8 cellular contexts compared by ENCODE assay signal in genomic region chr22:37658133-37659065, GRCh38. TPM values are rescaled to one million over a fixed set of nuclear protein-coding genes. Genes with fewer than 3 reads are reported as not detected.
DNase-seq lines count a peak whose midpoint lies in the region; ATAC-seq and TF ChIP-seq lines count a peak whose summit lies in the region.

Gene PDXP, plus strand, starts transcription at chr22:37658723. Its CDS starts 60 bp downstream, at chr22:37658783.

- POLR2A ChIA-PET in SK-N-SH (lab: Yijun Ruan, JAX) = interaction anchor here (0.8 to 2.7 kb wide), 12 partner anchors 9 to 149 kb away, joined by 3 to 28 read pairs (median 6); partner anchors contain the start of genes GCAT, LGALS1 and NOL12

- peaks cover 22% of the 10 kb centered on the region; the same call in 1 of the 2 replicates for H4K20me1 ChIP-seq in SK-N-SH (ENCODE audit: insufficient read depth)

- H2AFZ ChIP-seq in SK-N-SH (ENCODE audit: low read depth) = peak within 1 kb of the TSS; percentile 91

- ATAC-seq in HG02571 (IDR thresholded peaks at IDR 0.05; ENCODE audit: unreplicated experiment) = peak; percentile 84

- no peak; a peak in 1 of 4 replicates for TF ChIP-seq EP300 in SK-N-SH (IDR thresholded peaks at IDR 0.05; ENCODE audit: borderline replicate concordance in 1 of 2, low read depth in 1 of 2, low read length in 1 of 2)

- TF ChIP-seq RAD21 in SK-N-SH (IDR thresholded peaks at IDR 0.05; ENCODE audit: low read length) = no peak

- peaks cover 40% of the 10 kb centered on the region for H3K79me2 ChIP-seq in SK-N-SH (ENCODE audit: insufficient read depth)

- H3K9me2 ChIP-seq in SK-N-SH = no peaks in the 10 kb centered on the region

- DNase-seq in GM04504 (ENCODE audit: low read depth) (peak; percentile 100), NCI-H1048 (lab: John Stamatoyannopoulos, UW) (peak; percentile 99), SK-N-SH (peak; percentile 98), globus pallidus (ENCODE audit: low spot score) (peak; percentile 99), nucleus accumbens (lab: John Stamatoyannopoulos, UW) (peak; percentile 85 to 99 (median 97))
- DNase-seq in activated naive CD4-positive, alpha-beta T cell treated with anti-CD3 and anti-CD28 coated beads, Interleukin-2, amount 50 U/mL, for 16 hours = peak; percentile 99

- CTCF ChIA-PET in SK-N-SH (lab: Yijun Ruan, JAX) = interaction anchor here (0.6 to 44.3 kb wide), 10 partner anchors 12 to 96 kb away, joined by 3 to 898 read pairs (median 5); partner anchors contain the start of genes LGALS1, NOL12, SH3BP1 and TRIOBP

- H3K4me2 ChIP-seq in SK-N-SH = peak within 1 kb of the TSS; percentile 93

- no peak for TF ChIP-seq CTCF in SK-N-SH (IDR thresholded peaks at IDR 0.05)

- H3F3A ChIP-seq in SK-N-SH (replicated peaks; ENCODE audit: insufficient read depth) = peaks cover 20% of the 10 kb centered on the region

- H3K4me3 ChIP-seq in SK-N-SH (ENCODE audit: low read depth in 2 of 2, low read length in 1 of 2) = peak within 1 kb of the TSS; percentile 67 to 70

- peaks cover 19 to 37% of the 10 kb centered on the region in 2 experiments; a peak in 3 of 4 replicates for H3K4me1 ChIP-seq in SK-N-SH (ENCODE audit: control insufficient read depth in 1 of 2, insufficient read depth in 2 of 2, low read depth in 1 of 2, low read length in 1 of 2)

- H3K36me3 ChIP-seq in SK-N-SH (replicated peaks in 1 of 2; ENCODE audit: control insufficient read depth in 1 of 2, insufficient read depth in 2 of 2, low read length in 1 of 2) = no peaks in the 10 kb centered on the region

- peak within 1 kb of the TSS; percentile 67 for H3K9ac ChIP-seq in SK-N-SH

- no peaks in the 10 kb centered on the region for H3K27me3 ChIP-seq in SK-N-SH (ENCODE audit: insufficient read depth)

- WGBS in SK-N-SH (ENCODE audit: low lambda C conversion rate) = 2% methylated on average over 27 of the region's 101 CpGs

- H3K9me3 ChIP-seq in SK-N-SH = no peaks in the 10 kb centered on the region

- peak within 1 kb of the TSS; percentile 73 to 93 for H3K27ac ChIP-seq in SK-N-SH (ENCODE audit: low read depth in 2 of 2, low read length in 1 of 2)
- peak within 1 kb of the TSS; percentile 86 for H3K27ac ChIP-seq in temporal lobe (ENCODE audit: low read depth, low read length)

TF ChIP-seq in SK-N-SH, 30 proteins besides CTCF, POLR2A, EP300 and RAD21:
- TF ChIP-seq SIN3A (IDR thresholded peaks at IDR 0.05; ENCODE audit: borderline replicate concordance, low read depth, low read length) = no peak
- TF ChIP-seq MXI1 (IDR thresholded peaks at IDR 0.05; ENCODE audit: low read depth, low read length) = peak; percentile 61; the same call in 1 of the 2 replicates
- TF ChIP-seq GABPA (IDR thresholded peaks at IDR 0.05; ENCODE audit: low read depth) = 0 out of 2 replicates have a peak, but pooled peaks have one; percentile 41
- TF ChIP-seq POLR2AphosphoS5 (IDR thresholded peaks at IDR 0.05; ENCODE audit: low read depth, low read length) = peak; percentile 36
- TF ChIP-seq RFX5 (IDR thresholded peaks at IDR 0.05; ENCODE audit: low read length) = peak; percentile 99
- TF ChIP-seq MEF2A (IDR thresholded peaks at IDR 0.05; ENCODE audit: borderline replicate concordance, low read depth) = no peak
- no peak for TF ChIP-seq REST (IDR thresholded peaks at IDR 0.05; ENCODE audit: low read depth, low read length)
- 0 out of 2 replicates have a peak, but pooled peaks have one; percentile 32 for TF ChIP-seq USF1 (IDR thresholded peaks at IDR 0.05; ENCODE audit: borderline replicate concordance, low read depth)
- peak; percentile 90 for TF ChIP-seq MAX (IDR thresholded peaks at IDR 0.05; ENCODE audit: low read depth)
- peak; percentile 92 for TF ChIP-seq IRF3 (IDR thresholded peaks at IDR 0.05; ENCODE audit: low read depth, low read length)
- peak; percentile 18; the same call in 1 of the 2 replicates for TF ChIP-seq NRF1 (IDR thresholded peaks at IDR 0.05; ENCODE audit: low read depth, low read length)
- TF ChIP-seq CHD2 (IDR thresholded peaks at IDR 0.05; ENCODE audit: low read length, partially characterized antibody) = peak; percentile 89
- peak; percentile 100 for TF ChIP-seq PBX3 (IDR thresholded peaks at IDR 0.05)
TF ChIP-seq in SK-N-SH: peak in this region for 10.

RNA-seq across cellular contexts. Expression of gene PDXP, which starts in this region (rescaled TPM):
- 22.5 and 24.5 TPM in 2 replicates for polyA plus RNA-seq in SK-N-SH (2012; rRNA removed)
- 13.3 and 20.5 TPM in 2 replicates for polyA plus RNA-seq in SK-N-SH (2012; cell fraction: cytosol; rRNA removed)
- polyA plus RNA-seq in SK-N-SH (2012; cell fraction: nucleus; rRNA removed) = 7.5 and 7.9 TPM in 2 replicates
- 36.1 TPM for total RNA-seq in temporal lobe

Comparison
In these comparisons a context has a peak if more than half of its experiments do, and no peak if none do; other contexts are left out.
1. Peak in every context shown above with its lines: DNase-seq, ATAC-seq, H3K4me3 ChIP-seq and H3K27ac ChIP-seq.